In the genomic region with DNA sequence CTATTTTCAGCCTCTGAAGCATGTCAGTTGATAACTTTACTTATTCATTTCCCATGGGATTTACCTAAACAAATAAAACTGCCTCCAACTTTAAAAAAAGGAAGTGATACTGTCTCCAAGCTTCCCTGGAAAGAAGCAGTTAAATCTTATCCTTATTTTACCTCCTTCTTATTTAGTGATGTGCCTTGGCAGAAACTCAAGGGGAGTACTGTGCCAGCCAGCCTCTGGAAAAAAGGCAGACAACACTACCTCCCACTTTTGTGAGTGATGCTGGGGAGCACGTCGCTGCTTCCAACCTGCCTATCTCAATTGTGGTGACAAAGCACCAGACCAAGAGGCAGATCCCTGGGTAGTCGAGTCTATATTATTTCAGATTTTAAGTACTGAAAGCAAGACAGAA, we compare ENCODE assay signal across 28 cellular contexts.
DNase-seq lines count a peak whose midpoint lies in the region; ATAC-seq and TF ChIP-seq lines count a peak whose summit lies in the region.
"Had no signal": no experiment of that assay in that cellular context is flagged by ENCODE, and none has a peak within 500 bp of the region (broad histone marks: within the 10 kb centered on the region; RNA-seq: fewer than 3 reads in every experiment).

No MANE protein-coding gene starts in this region.

- H3K36me3 ChIP-seq in heart left ventricle: no peaks in the 10 kb centered on the region
- no peaks in the 10 kb centered on the region for H3K36me3 ChIP-seq in esophagus squamous epithelium
- H3K36me3 ChIP-seq: HAP-1, left lung, Peyer's patch, spleen, suprapubic skin had no signal

- no peak for TF ChIP-seq POLR2A in heart left ventricle (IDR thresholded peaks at IDR 0.05)
- TF ChIP-seq POLR2A in esophagus squamous epithelium (IDR thresholded peaks at IDR 0.05): no peak

- no peaks in the 10 kb centered on the region for H3K27me3 Mint-ChIP-seq in neural crest cell (ENCODE audit: low read depth)
- H3K27me3 Mint-ChIP-seq: stimulated activated memory B cell treated with anti-CD40 and anti-IgM and Interleukin-4, amounts not matched to agents 10 μg/mL and 1 μg/mL and 100 μg/mL, for 72 hours had no signal

- peaks cover 0 to 2% (median 0%) of the 10 kb centered on the region in 12 donors for H3K9me3 ChIP-seq in heart left ventricle
- no peaks in the 10 kb centered on the region for H3K9me3 ChIP-seq in esophagus squamous epithelium
- H3K9me3 ChIP-seq: A549, HAP-1, left lung, Peyer's patch, suprapubic skin had no signal

- H3K27me3 ChIP-seq in heart left ventricle: no peaks in the 10 kb centered on the region
- no peaks in the 10 kb centered on the region for H3K27me3 ChIP-seq in esophagus squamous epithelium
- H3K27me3 ChIP-seq: left lung, Peyer's patch, suprapubic skin had no signal

- no peak for TF ChIP-seq CTCF in heart left ventricle (IDR thresholded peaks at IDR 0.05)
- TF ChIP-seq CTCF in cardiac fibroblast (IDR thresholded peaks at IDR 0.05; ENCODE audit: low read depth, low read length): no peak
- no peak for TF ChIP-seq CTCF in neural crest cell (conservative IDR thresholded peaks at IDR 0.05)
- TF ChIP-seq CTCF in esophagus squamous epithelium (IDR thresholded peaks at IDR 0.05): no peak

- no peaks in the 10 kb centered on the region for H3K9me3 Mint-ChIP-seq in neural crest cell

- DNase-seq in heart left ventricle: peak in 3 of 5 donors; percentile 24 to 51 (median 31)
- no peak for DNase-seq in Right ventricle myocardium inferior (ENCODE audit: missing footprints)
- peak; percentile 29 for DNase-seq in NCI-H2171 (lab: John Stamatoyannopoulos, UW)
- peak; percentile 30 to 38 for DNase-seq in cardiac fibroblast (ENCODE audit: low read depth in 2 of 2)
- DNase-seq in neural crest cell (ENCODE audit: low read depth, low spot score): no peak
- DNase-seq in islet precursor cell: no peak
- DNase-seq in esophagus squamous epithelium (lab: John Stamatoyannopoulos, UW): no peak
- no peak for DNase-seq in SW480 (ENCODE audit: low spot score)
- DNase-seq: activated CD4-positive, alpha-beta T cell treated with anti-CD3 and anti-CD28 coated beads, Interleukin-2, amount 50 U/mL, for 1 hour; activated naive CD4-positive, alpha-beta T cell treated with anti-CD3 and anti-CD28 coated beads, Interleukin-2, amount 50 U/mL, for 16 hours; central memory CD4-positive, alpha-beta T cell; foreskin fibroblast; left lung; naive thymus-derived CD4-positive, alpha-beta T cell; NCI-H1105 treated with DMSO at 0.1 percent for 48 hours; NCI-H2081 treated with DMSO at 0.1 percent for 48 hours; NCI-H510A; Peyer's patch; spleen; stimulated activated CD4-positive, alpha-beta T cell treated with anti-CD3 and anti-CD28 coated beads, Interleukin-4, amount 100 ng/mL, for 1 hour; T-helper 2 cell had no signal

- H3K27ac ChIP-seq in heart left ventricle (peak overlapping the region in 3 of 12 donors; percentile 23 to 37 (median 25)), esophagus squamous epithelium (no peak overlapping the region)
- H3K27ac ChIP-seq: A549, Peyer's patch, spleen, suprapubic skin, VCaP had no signal

- 0 to 11% (median 8%) methylated on average over 3 of the region's 3 CpGs for WGBS in heart left ventricle, 4 donors
- 51 to 56% methylated on average over 1 to 3 of the region's 3 CpGs for WGBS in esophagus squamous epithelium, 2 donors

- no peak overlapping the region for H3K4me3 Mint-ChIP-seq in neural crest cell
- H3K4me3 Mint-ChIP-seq: B cell; mesothelial cell of epicardium; naive thymus-derived CD4-positive, alpha-beta T cell; stimulated activated memory B cell treated with anti-CD40 and anti-IgM and Interleukin-4, amounts not matched to agents 10 μg/mL and 1 μg/mL and 100 μg/mL, for 72 hours had no signal

- intact Hi-C loops in heart left ventricle (cut with DNase I) (loop anchor here in 7 of 10 donors (2.0 to 10.0 kb wide), 10 partner anchors 44 to 1037 kb away; no protein-coding TSS in a partner anchor), Right ventricle myocardium inferior (cut with DNase I) (loop anchor here (10.0 kb wide), 1 partner anchor 1027 kb away; no protein-coding TSS in a partner anchor), esophagus squamous epithelium (cut with DNase I) (loop anchor here (10.0 kb wide), 2 partner anchors 277 to 937 kb away; no protein-coding TSS in a partner anchor)

- H3K4me3 ChIP-seq in heart left ventricle (no peak overlapping the region), cardiac fibroblast (replicated peaks in 1 of 2; ENCODE audit: low read depth in 2 of 2, low read length in 2 of 2) (no peak overlapping the region), esophagus squamous epithelium (no peak overlapping the region)
- H3K4me3 ChIP-seq: A549, HAP-1, left lung, Peyer's patch, spleen, suprapubic skin had no signal

- peaks cover 0 to 18% (median 6%) of the 10 kb centered on the region in 12 donors for H3K4me1 ChIP-seq in heart left ventricle
- no peaks in the 10 kb centered on the region for H3K4me1 ChIP-seq in esophagus squamous epithelium
- H3K4me1 ChIP-seq: A549, left lung, Peyer's patch, spleen, suprapubic skin had no signal

- H3K36me3 Mint-ChIP-seq in neural crest cell (ENCODE audit: low read depth): no peaks in the 10 kb centered on the region
- H3K36me3 Mint-ChIP-seq: mesothelial cell of epicardium; stimulated activated memory B cell treated with anti-CD40 and anti-IgM and Interleukin-4, amounts not matched to agents 10 μg/mL and 1 μg/mL and 100 μg/mL, for 72 hours had no signal

- H3K27ac Mint-ChIP-seq in neural crest cell (ENCODE audit: unreplicated experiment): peak overlapping the region; percentile 23
- H3K27ac Mint-ChIP-seq: B cell; mesothelial cell of epicardium; naive thymus-derived CD4-positive, alpha-beta T cell; stimulated activated memory B cell treated with anti-CD40 and anti-IgM and Interleukin-4, amounts not matched to agents 10 μg/mL and 1 μg/mL and 100 μg/mL, for 72 hours had no signal

- peak in 3 of 4 donors; percentile 26 to 48 (median 29) for ATAC-seq in heart left ventricle
- ATAC-seq in Right ventricle myocardium inferior: no peak
- ATAC-seq: A549; left lung; naive thymus-derived CD4-positive, alpha-beta T cell; stimulated activated memory B cell treated with anti-CD40 and anti-IgM and Interleukin-4, amounts not matched to agents 10 μg/mL and 1 μg/mL and 100 μg/mL, for 72 hours had no signal

- H3K4me1 Mint-ChIP-seq in neural crest cell: no peaks in the 10 kb centered on the region
- H3K4me1 Mint-ChIP-seq: B cell; naive thymus-derived CD4-positive, alpha-beta T cell; stimulated activated memory B cell treated with anti-CD40 and anti-IgM and Interleukin-4, amounts not matched to agents 10 μg/mL and 1 μg/mL and 100 μg/mL, for 72 hours had no signal

Comparison
In these comparisons a context has a peak if more than half of its experiments do, and no peak if none do; other contexts are left out.
1. DNase-seq: peak in heart left ventricle (3 of 5), NCI-H2171 (single experiment) and cardiac fibroblast (2 of 2); none in Right ventricle myocardium inferior (single experiment), neural crest cell (single experiment), islet precursor cell (single experiment), esophagus squamous epithelium (single experiment) and SW480 (single experiment).